Comparison of ENCODE assay signal across 20 cellular contexts in genomic region chr12:55963760-55964159, GRCh38. TPM values are rescaled to one million over a fixed set of nuclear protein-coding genes. Genes with fewer than 3 reads are reported as not detected.
DNase-seq lines count a peak whose midpoint lies in the region; ATAC-seq lines count a peak whose summit lies in the region.
"Had no signal": no experiment of that assay in that cellular context is flagged by ENCODE, and none has a peak within 500 bp of the region (broad histone marks: within the 10 kb centered on the region; RNA-seq: fewer than 3 reads in every experiment).

No MANE protein-coding gene starts in this region.

- no peaks in the 10 kb centered on the region for H3K4me1 ChIP-seq in iPS-15b (ENCODE audit: control insufficient read depth, insufficient read depth, low read length)
- peaks cover 9 to 20% of the 10 kb centered on the region in 2 experiments for H3K4me1 ChIP-seq in trophoblast cell (ENCODE audit: control insufficient read depth in 1 of 2, insufficient read depth in 2 of 2, low read length in 2 of 2)

- H2BK120ac ChIP-seq in trophoblast cell (ENCODE audit: insufficient read depth, low read length, poor library complexity): no peak overlapping the region

- no peak for DNase-seq in activated naive CD8-positive, alpha-beta T cell treated with anti-CD3 and anti-CD28 coated beads for 36 hours
- no peak for DNase-seq in activated naive CD8-positive, alpha-beta T cell treated with anti-CD3 and anti-CD28 coated beads, Interleukin-2, amount 50 U/mL, for 24 hours
- DNase-seq in SK-MEL-5 (ENCODE audit: low read depth, low spot score): peak; percentile 63
- no peak for DNase-seq in trophoblast cell
- no peak for DNase-seq in stimulated activated CD4-positive, alpha-beta T cell treated with anti-CD3 and anti-CD28 coated beads, Interleukin-1b, Interleukin-23, amount 100 ng/mL, for 48 hours
- no peak for DNase-seq in NCI-H2171 treated with DMSO at 0.1 percent for 48 hours (lab: John Stamatoyannopoulos, UW)
- DNase-seq in C1 segment of cervical spinal cord (lab: John Stamatoyannopoulos, UW): no peak
- DNase-seq: CD4-positive, CD25-positive, alpha-beta regulatory T cell; CD8-positive, alpha-beta memory T cell; DMS153; DMS79; GDM1; GM23248; HCEC 1CT; HFFc6 had no signal

- H3K9ac ChIP-seq in iPS-15b (ENCODE audit: low read depth, low read length) (no peak overlapping the region), trophoblast cell (ENCODE audit: low read length) (no peak overlapping the region)
- H3K9ac ChIP-seq: BLaER1 treated with 17β-estradiol and CSF1 and Interleukin-3, amounts not matched to agents 10 nM and 100 nM; GM23248 had no signal

- peaks cover 7% of the 10 kb centered on the region for H3K36me3 ChIP-seq in iPS-15b (ENCODE audit: control insufficient read depth, insufficient read depth, low read length)
- H3K36me3 ChIP-seq in trophoblast cell (ENCODE audit: control insufficient read depth in 1 of 2, insufficient read depth in 2 of 2, low read length in 2 of 2): peaks cover 2 to 3% of the 10 kb centered on the region in 2 experiments

- no peak overlapping the region for H3K23ac ChIP-seq in trophoblast cell (ENCODE audit: low read length)

- H2BK12ac ChIP-seq in trophoblast cell (ENCODE audit: low read length): no peak overlapping the region

- H3K4me2 ChIP-seq in trophoblast cell (ENCODE audit: low read length): no peak overlapping the region
- H3K4me2 ChIP-seq: BLaER1 treated with 17β-estradiol and CSF1 and Interleukin-3, amounts not matched to agents 10 nM and 100 nM had no signal

- H2BK5ac ChIP-seq in trophoblast cell (ENCODE audit: low read depth, low read length, poor library complexity): no peak overlapping the region

- H3K27me3 Mint-ChIP-seq in activated naive CD8-positive, alpha-beta T cell treated with anti-CD3 and anti-CD28 coated beads for 36 hours: no peaks in the 10 kb centered on the region
- H3K27me3 Mint-ChIP-seq in activated naive CD8-positive, alpha-beta T cell treated with anti-CD3 and anti-CD28 coated beads, Interleukin-2, amount 50 U/mL, for 24 hours: no peaks in the 10 kb centered on the region
- H3K27me3 Mint-ChIP-seq: B cell; CD4-positive, CD25-positive, alpha-beta regulatory T cell; CD8-positive, alpha-beta memory T cell had no signal

- peaks cover 16% of the 10 kb centered on the region for H3K79me2 ChIP-seq in trophoblast cell (ENCODE audit: control insufficient read depth, insufficient read depth, low read length, poor library complexity)

- in situ Hi-C loops in SK-MEL-5 (cut with HindIII; ENCODE audit: low pct_unique_long_range_greater_than_20kb, low sequenced_read_pairs): no loop called here

- H3K4me3 Mint-ChIP-seq in activated naive CD8-positive, alpha-beta T cell treated with anti-CD3 and anti-CD28 coated beads for 36 hours: no peak overlapping the region
- H3K4me3 Mint-ChIP-seq in activated naive CD8-positive, alpha-beta T cell treated with anti-CD3 and anti-CD28 coated beads, Interleukin-2, amount 50 U/mL, for 24 hours: no peak overlapping the region
- H3K4me3 Mint-ChIP-seq: B cell, HFFc6 had no signal

- H2AFZ ChIP-seq in trophoblast cell (ENCODE audit: insufficient read depth, low read length, poor library complexity): no peak overlapping the region
- H2AFZ ChIP-seq: GM23248 had no signal

- no peak overlapping the region for H4K12ac ChIP-seq in trophoblast cell (ENCODE audit: low read depth, low read length)

- peaks cover 16% of the 10 kb centered on the region for H3K36me3 Mint-ChIP-seq in activated naive CD8-positive, alpha-beta T cell treated with anti-CD3 and anti-CD28 coated beads for 36 hours
- peaks cover 10% of the 10 kb centered on the region for H3K36me3 Mint-ChIP-seq in activated naive CD8-positive, alpha-beta T cell treated with anti-CD3 and anti-CD28 coated beads, Interleukin-2, amount 50 U/mL, for 24 hours (ENCODE audit: low read depth)
- H3K36me3 Mint-ChIP-seq: CD4-positive, CD25-positive, alpha-beta regulatory T cell had no signal

- no peak for ATAC-seq in activated naive CD8-positive, alpha-beta T cell treated with anti-CD3 and anti-CD28 coated beads, Interleukin-2, amount 50 U/mL, for 24 hours
- ATAC-seq: HepG2 had no signal

- H3K9me3 ChIP-seq in iPS-15b (ENCODE audit: control insufficient read depth, insufficient read depth, low read length) (no peaks in the 10 kb centered on the region), trophoblast cell (ENCODE audit: insufficient read depth, low read depth, low read length) (no peaks in the 10 kb centered on the region)
- H3K9me3 ChIP-seq: BLaER1 treated with 17β-estradiol and CSF1 and Interleukin-3, amounts not matched to agents 10 nM and 100 nM had no signal

- H3K27me3 ChIP-seq in iPS-15b (ENCODE audit: control insufficient read depth, insufficient read depth, low read length): no peaks in the 10 kb centered on the region
- H3K27me3 ChIP-seq in trophoblast cell (ENCODE audit: insufficient read depth, low read length): no peaks in the 10 kb centered on the region
- H3K27me3 ChIP-seq: BLaER1 treated with 17β-estradiol and CSF1 and Interleukin-3, amounts not matched to agents 10 nM and 100 nM had no signal

- WGBS in trophoblast cell (ENCODE audit: extremely low coverage, insufficient coverage, insufficient read length): no CpG with 5 or more reads among the region's 2 CpGs

- H3K4ac ChIP-seq in trophoblast cell (ENCODE audit: low read depth, low read length): no peak overlapping the region

- H3K9me3 Mint-ChIP-seq in activated naive CD8-positive, alpha-beta T cell treated with anti-CD3 and anti-CD28 coated beads for 36 hours: no peaks in the 10 kb centered on the region
- no peaks in the 10 kb centered on the region for H3K9me3 Mint-ChIP-seq in activated naive CD8-positive, alpha-beta T cell treated with anti-CD3 and anti-CD28 coated beads, Interleukin-2, amount 50 U/mL, for 24 hours
- H3K9me3 Mint-ChIP-seq: CD4-positive, CD25-positive, alpha-beta regulatory T cell; CD8-positive, alpha-beta memory T cell; HFFc6 had no signal

- peaks cover 17% of the 10 kb centered on the region for H3K79me1 ChIP-seq in trophoblast cell (ENCODE audit: low read length)

- H3K14ac ChIP-seq in trophoblast cell (ENCODE audit: low read length): no peak overlapping the region

- H3K18ac ChIP-seq in trophoblast cell (ENCODE audit: low read length): no peak overlapping the region

- H3K4me3 ChIP-seq in iPS-15b (ENCODE audit: low read depth, low read length): peak overlapping the region; percentile 26
- H3K4me3 ChIP-seq in trophoblast cell (ENCODE audit: low read depth, low read length): no peak overlapping the region
- H3K4me3 ChIP-seq: BLaER1 treated with 17β-estradiol and CSF1 and Interleukin-3, amounts not matched to agents 10 nM and 100 nM; GM23248 had no signal

- H4K8ac ChIP-seq in trophoblast cell (ENCODE audit: low read depth, low read length): no peak overlapping the region

- H3K4me1 Mint-ChIP-seq in activated naive CD8-positive, alpha-beta T cell treated with anti-CD3 and anti-CD28 coated beads for 36 hours: peaks cover 22% of the 10 kb centered on the region
- H3K4me1 Mint-ChIP-seq in activated naive CD8-positive, alpha-beta T cell treated with anti-CD3 and anti-CD28 coated beads, Interleukin-2, amount 50 U/mL, for 24 hours: peaks cover 27% of the 10 kb centered on the region

- H2AK5ac ChIP-seq in trophoblast cell (ENCODE audit: low read length): peak overlapping the region; percentile 80

- no peak overlapping the region for H3K27ac ChIP-seq in trophoblast cell (ENCODE audit: low read depth, low read length)
- H3K27ac ChIP-seq: 22Rv1; BLaER1 treated with 17β-estradiol and CSF1 and Interleukin-3, amounts not matched to agents 10 nM and 100 nM; GM23248 had no signal

- H4K91ac ChIP-seq in trophoblast cell (ENCODE audit: low read depth, low read length): no peak overlapping the region

- peak overlapping the region; percentile 8 for H3K27ac Mint-ChIP-seq in activated naive CD8-positive, alpha-beta T cell treated with anti-CD3 and anti-CD28 coated beads for 36 hours
- no peak overlapping the region for H3K27ac Mint-ChIP-seq in activated naive CD8-positive, alpha-beta T cell treated with anti-CD3 and anti-CD28 coated beads, Interleukin-2, amount 50 U/mL, for 24 hours
- H3K27ac Mint-ChIP-seq: B cell; CD8-positive, alpha-beta memory T cell; HFFc6 had no signal

RNA-seq across cellular contexts. Expression of gene PMEL, which starts 2.1 kb away (rescaled TPM):
- total RNA-seq in activated naive CD8-positive, alpha-beta T cell treated with anti-CD3 and anti-CD28 coated beads for 36 hours: under 1 TPM; 0.25 to 0.28 TPM
- total RNA-seq in SK-MEL-5 (2014; rRNA removed; shearing (Covaris generic)): 10,199 and 10,765 TPM in 2 replicates
- 10,555 and 11,322 TPM in 2 replicates for polyA plus RNA-seq in SK-MEL-5 (2015; cell fraction: cytosol; rRNA removed)
- polyA plus RNA-seq in SK-MEL-5 (2015; cell fraction: nucleus; rRNA removed): 13,633 and 13,752 TPM in 2 replicates
- 31.7 and 33.8 TPM in 2 replicates for polyA plus RNA-seq in trophoblast cell (2013)
- polyA plus RNA-seq: CD8-positive, alpha-beta memory T cell had no signal

RNA-seq across cellular contexts. Expression of gene CDK2, which starts 2.9 kb away (rescaled TPM):
- 100 to 1,000 TPM; 111 to 120 TPM for total RNA-seq in activated naive CD8-positive, alpha-beta T cell treated with anti-CD3 and anti-CD28 coated beads for 36 hours
- total RNA-seq in SK-MEL-5 (2014; rRNA removed; shearing (Covaris generic)): 896 and 917 TPM in 2 replicates
- polyA plus RNA-seq in SK-MEL-5 (2015; cell fraction: cytosol; rRNA removed): 625 and 776 TPM in 2 replicates
- polyA plus RNA-seq in SK-MEL-5 (2015; cell fraction: nucleus; rRNA removed): 2,816 and 3,274 TPM in 2 replicates
- polyA plus RNA-seq in trophoblast cell (2013): 132 and 144 TPM in 2 replicates

RNA-seq across cellular contexts. Expression of gene RAB5B, which starts 10.1 kb away (rescaled TPM):
- 10 to 100 TPM; 24.5 to 25.3 TPM for total RNA-seq in activated naive CD8-positive, alpha-beta T cell treated with anti-CD3 and anti-CD28 coated beads for 36 hours
- 169 and 175 TPM in 2 replicates for total RNA-seq in SK-MEL-5 (2014; rRNA removed; shearing (Covaris generic))
- 207 and 257 TPM in 2 replicates for polyA plus RNA-seq in SK-MEL-5 (2015; cell fraction: cytosol; rRNA removed)
- polyA plus RNA-seq in SK-MEL-5 (2015; cell fraction: nucleus; rRNA removed): 277 and 286 TPM in 2 replicates
- polyA plus RNA-seq in trophoblast cell (2013): 126 and 127 TPM in 2 replicates

RNA-seq across cellular contexts. Expression of gene DGKA, which starts 32.8 kb away (rescaled TPM):
- total RNA-seq in activated naive CD8-positive, alpha-beta T cell treated with anti-CD3 and anti-CD28 coated beads for 36 hours: 100 to 1,000 TPM; 236 TPM
- 5.7 and 6.9 TPM in 2 replicates for total RNA-seq in SK-MEL-5 (2014; rRNA removed; shearing (Covaris generic))
- 8.3 and 9.4 TPM in 2 replicates for polyA plus RNA-seq in SK-MEL-5 (2015; cell fraction: cytosol; rRNA removed)
- polyA plus RNA-seq in SK-MEL-5 (2015; cell fraction: nucleus; rRNA removed): 36.7 and 55.3 TPM in 2 replicates
- polyA plus RNA-seq in trophoblast cell (2013): 44.8 and 47.5 TPM in 2 replicates

RNA-seq across cellular contexts. Expression of gene SUOX, which starts 33.3 kb away (rescaled TPM):
- total RNA-seq in activated naive CD8-positive, alpha-beta T cell treated with anti-CD3 and anti-CD28 coated beads for 36 hours: 1 to 10 TPM; 4.6 to 4.9 TPM
- total RNA-seq in SK-MEL-5 (2014; rRNA removed; shearing (Covaris generic)): 11.2 and 16.1 TPM in 2 replicates
- polyA plus RNA-seq in SK-MEL-5 (2015; cell fraction: cytosol; rRNA removed): 16.8 and 19.9 TPM in 2 replicates
- 41.0 and 45.9 TPM in 2 replicates for polyA plus RNA-seq in SK-MEL-5 (2015; cell fraction: nucleus; rRNA removed)
- 22.7 and 23.0 TPM in 2 replicates for polyA plus RNA-seq in trophoblast cell (2013)

Comparison
In these comparisons a context has a peak if more than half of its experiments do, and no peak if none do; other contexts are left out.
1. RNA of gene PMEL, which starts 2.1 kb away (total RNA-seq): 10,199 to 10,765 TPM in SK-MEL-5; 0.25 to 0.28 TPM in activated naive CD8-positive, alpha-beta T cell treated with anti-CD3 and anti-CD28 coated beads for 36 hours; every median in the first group is over 1,000 times any median in the second.